Comparison of ENCODE assay signal across 3 cellular contexts in genomic region chr3:62584636-62585035, GRCh38.
"Had no signal": no experiment of that assay in that cellular context is flagged by ENCODE, and none has a peak within 500 bp of the region (broad histone marks: within the 10 kb centered on the region; RNA-seq: fewer than 3 reads in every experiment).

No MANE protein-coding gene starts in this region.

- ATAC-seq: GM12878 had no signal

- DNase-seq: GDM1, GF-D8 had no signal

- H3K4me3 ChIP-seq: GM12878 had no signal
